In the genomic region with DNA sequence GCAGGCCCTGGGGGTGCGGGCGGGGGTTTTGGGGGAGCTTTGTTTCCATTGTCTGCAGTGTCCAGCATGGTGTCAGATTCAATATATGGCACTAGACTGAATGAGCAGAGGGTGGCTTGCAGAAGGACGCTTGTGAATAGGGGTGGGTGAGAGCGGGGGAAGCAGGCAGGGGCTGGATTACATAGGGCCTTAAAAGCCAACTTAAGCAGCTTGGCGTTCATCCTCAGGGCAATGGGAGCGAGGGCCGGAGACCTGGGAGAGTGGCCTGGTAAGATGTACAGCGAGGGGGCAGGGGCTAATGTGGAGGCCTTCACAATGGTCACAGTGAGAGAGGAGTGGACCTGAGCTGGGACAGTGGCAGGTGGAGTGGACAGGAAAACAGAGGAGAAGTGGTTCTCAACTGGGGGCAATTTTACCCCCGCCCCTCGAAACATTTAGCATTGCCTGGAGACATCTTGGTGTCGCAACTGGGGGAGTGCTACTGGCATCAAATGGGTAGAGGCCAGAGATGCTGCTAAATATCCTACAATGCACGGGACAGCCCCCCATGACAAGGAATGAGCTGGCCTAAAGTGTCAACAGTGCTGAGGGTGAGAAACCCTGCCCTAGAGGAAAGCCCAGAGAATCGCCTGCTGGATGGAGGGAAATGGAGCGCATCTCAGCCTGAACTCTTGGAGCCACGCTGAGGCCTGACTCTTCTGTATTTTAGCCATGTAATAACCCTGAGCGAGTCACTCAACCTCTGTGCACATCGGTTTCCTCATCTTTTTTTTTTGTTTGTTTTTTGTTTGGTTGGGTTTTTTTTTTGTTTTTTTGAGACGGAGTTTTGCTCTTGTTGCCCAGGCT, we compare ENCODE assay signal across 2 cellular contexts.
A peak's percentile ranks its signal among the peaks of the same experiment; 100 is the strongest.
TF ChIP-seq lines count a peak whose summit lies in the region.

No MANE protein-coding gene starts in this region.

TF ChIP-seq in HepG2, 621 proteins besides CTCF, POLR2A, EP300 and RAD21:
- no peak for TF ChIP-seq MTA3 (CRISPR knock-in tag; IDR thresholded peaks at IDR 0.05)
- 0 out of 2 replicates have a peak, but pooled peaks have one; percentile 12 for TF ChIP-seq CEBPB (IDR thresholded peaks at IDR 0.05; ENCODE audit: borderline replicate concordance, low read depth, low read length)
TF ChIP-seq in HepG2: peak in this region for 1.

TF ChIP-seq in endothelial cell of umbilical vein, 7 proteins besides CTCF, POLR2A, EP300 and RAD21:
- TF ChIP-seq FOS (IDR thresholded peaks at IDR 0.05; ENCODE audit: borderline replicate concordance, insufficient read depth, low read length) (peak; percentile 60), EZH2 (IDR thresholded peaks at IDR 0.05; ENCODE audit: borderline replicate concordance, low read depth, low read length, severe bottlenecking) (no peak)
